33 cellular contexts compared by ENCODE assay signal in genomic region chr17:16211601-16212000, GRCh38. TPM values are rescaled to one million over a fixed set of nuclear protein-coding genes. Genes with fewer than 3 reads are reported as not detected.
DNase-seq lines count a peak whose midpoint lies in the region; ATAC-seq and TF ChIP-seq lines count a peak whose summit lies in the region.
"Had no signal": no experiment of that assay in that cellular context is flagged by ENCODE, and none has a peak within 500 bp of the region (broad histone marks: within the 10 kb centered on the region; RNA-seq: fewer than 3 reads in every experiment).

No MANE protein-coding gene starts in this region.

- POLR2A ChIA-PET in CD8-positive, alpha-beta T cell (lab: Charles Lee): no interaction called here

- no peaks in the 10 kb centered on the region for H3K36me3 ChIP-seq in CD8-positive, alpha-beta T cell (ENCODE audit: insufficient read depth, low read length)
- H3K36me3 ChIP-seq in adipocyte (ENCODE audit: control insufficient read depth, insufficient read depth, low read length, severe bottlenecking): no peaks in the 10 kb centered on the region
- H3K36me3 ChIP-seq: spleen, upper lobe of left lung had no signal

- ATAC-seq in CD8-positive, alpha-beta T cell: no peak
- ATAC-seq in naive B cell (ENCODE audit: low read depth in 2 of 2): no peak
- no peak for ATAC-seq in left cardiac atrium
- ATAC-seq: PC-3, right cardiac atrium, Right ventricle myocardium inferior had no signal

- CTCF ChIA-PET in CD8-positive, alpha-beta T cell (lab: Charles Lee): no interaction called here

- no peaks in the 10 kb centered on the region for H3K27me3 Mint-ChIP-seq in CD8-positive, alpha-beta T cell (ENCODE audit: low read depth)
- H3K27me3 Mint-ChIP-seq in naive B cell: no peaks in the 10 kb centered on the region
- H3K27me3 Mint-ChIP-seq: activated CD4-positive, alpha-beta T cell treated with anti-CD3 and anti-CD28 coated beads, Interleukin-2, amount 10 ng/mL, durations not matched to agents 24 days and 14 days; dendritic cell treated with granulocyte-macrophage colony-stimulating factor and Interleukin-4, amounts not matched to agents 40 ng/mL and 50 ng/mL, for 4 days had no signal

- peaks cover 5% of the 10 kb centered on the region for H3K36me3 Mint-ChIP-seq in CD8-positive, alpha-beta T cell
- no peaks in the 10 kb centered on the region for H3K36me3 Mint-ChIP-seq in naive B cell

- no peak overlapping the region for H3K27ac ChIP-seq in CD8-positive, alpha-beta T cell (ENCODE audit: low read depth, low read length)
- H3K27ac ChIP-seq: parathyroid adenoma, spleen, upper lobe of left lung had no signal

- H3K9ac ChIP-seq in adipocyte (ENCODE audit: low read length): no peak overlapping the region
- H3K9ac ChIP-seq: parathyroid adenoma had no signal

- no peaks in the 10 kb centered on the region for H3K27me3 ChIP-seq in CD8-positive, alpha-beta T cell (ENCODE audit: insufficient read depth, low read length)
- no peaks in the 10 kb centered on the region for H3K27me3 ChIP-seq in adipocyte (replicated peaks; ENCODE audit: control insufficient read depth, insufficient read depth, low read length)
- H3K27me3 ChIP-seq: spleen, upper lobe of left lung had no signal

- no peak overlapping the region for H3K4me3 Mint-ChIP-seq in CD8-positive, alpha-beta T cell
- H3K4me3 Mint-ChIP-seq in naive B cell: peak overlapping the region in 1 of 8 donors; percentile 40
- H3K4me3 Mint-ChIP-seq: activated CD4-positive, alpha-beta T cell treated with anti-CD3 and anti-CD28 coated beads, Interleukin-2, amount 10 ng/mL, durations not matched to agents 24 days and 14 days; activated T-helper 1 cell treated with anti-CD3 and anti-CD28 coated beads, Interleukin-12 subunit alpha, Interleukin-12 subunit beta, Interleukin-2, Interleukin-4 antibody, amounts not matched to agents 30 ng/mL and 10 ng/mL and 1 ng/mL, durations not matched to agents 14 hours and 24 hours and 36 hours; dendritic cell treated with granulocyte-macrophage colony-stimulating factor and Interleukin-4, amounts not matched to agents 40 ng/mL and 50 ng/mL, for 4 days had no signal

- intact Hi-C loops in CD8-positive, alpha-beta T cell (cut with DNase I, micrococcal nuclease): loop anchor here in 1 of 2 experiments (10.0 kb wide), 1 partner anchor 323 kb away; no protein-coding TSS in a partner anchor
- intact Hi-C loops in left cardiac atrium (cut with DNase I): no loop called here

- DNase-seq in AG20443 (ENCODE audit: low spot score) (peak; percentile 20), adipocyte (ENCODE audit: low read depth) (peak; percentile 51), naive B cell (no peak), left cardiac atrium (no peak), NK-92 (lab: John Stamatoyannopoulos, UW; ENCODE audit: unreplicated experiment) (no peak), NCI-H1694 treated with DMSO at 0.1 percent for 48 hours (lab: John Stamatoyannopoulos, UW) (no peak)
- DNase-seq in CD8-positive, alpha-beta T cell: no peak
- DNase-seq: activated CD4-positive, alpha-beta T cell treated with anti-CD3 and anti-CD28 coated beads, Interleukin-2, amount 10 ng/mL, durations not matched to agents 24 days and 14 days; activated naive CD4-positive, alpha-beta T cell treated with anti-CD3 and anti-CD28 coated beads, Interleukin-2, amount 50 U/mL, for 16 hours; AML-193; aorta; caudate nucleus; DMS53; GF-D8; IMR-90; kidney; midbrain; NCI-H1092; NCI-H187; NCI-H2171; NCI-H510A treated with DMSO at 0.1 percent for 48 hours; nephron progenitor cell; NK-92 treated with Interleukin-12 subunit alpha and Interleukin-12 subunit beta, amount 100 ng/mL, for 24 hours; PC-3; right cardiac atrium; spleen; stimulated activated CD4-positive, alpha-beta T cell treated with anti-CD3 and anti-CD28 coated beads, Interleukin-4, amount 100 ng/mL, for 1 hour; T1000; upper lobe of left lung had no signal

- H3K4me3 ChIP-seq in CD8-positive, alpha-beta T cell (ENCODE audit: low read depth, low read length): no peak overlapping the region
- H3K4me3 ChIP-seq in adipocyte (ENCODE audit: low read length): no peak overlapping the region
- H3K4me3 ChIP-seq: spleen, upper lobe of left lung had no signal

- TF ChIP-seq CTCF in CD8-positive, alpha-beta T cell (IDR thresholded peaks at IDR 0.05): no peak

- no peaks in the 10 kb centered on the region for H3K9me3 ChIP-seq in CD8-positive, alpha-beta T cell (ENCODE audit: low read length)
- no peaks in the 10 kb centered on the region for H3K9me3 ChIP-seq in adipocyte (ENCODE audit: control insufficient read depth, low read length)
- H3K9me3 ChIP-seq: spleen, upper lobe of left lung had no signal

- no peaks in the 10 kb centered on the region for H3K9me3 Mint-ChIP-seq in CD8-positive, alpha-beta T cell
- no peaks in the 10 kb centered on the region for H3K9me3 Mint-ChIP-seq in naive B cell
- H3K9me3 Mint-ChIP-seq: activated CD4-positive, alpha-beta T cell treated with anti-CD3 and anti-CD28 coated beads, Interleukin-2, amount 10 ng/mL, durations not matched to agents 24 days and 14 days; activated T-helper 1 cell treated with anti-CD3 and anti-CD28 coated beads, Interleukin-12 subunit alpha, Interleukin-12 subunit beta, Interleukin-2, Interleukin-4 antibody, amounts not matched to agents 30 ng/mL and 10 ng/mL and 1 ng/mL, durations not matched to agents 14 hours and 24 hours and 36 hours; dendritic cell treated with granulocyte-macrophage colony-stimulating factor and Interleukin-4, amounts not matched to agents 40 ng/mL and 50 ng/mL, for 4 days had no signal

- peaks cover 47% of the 10 kb centered on the region for H3K4me1 Mint-ChIP-seq in CD8-positive, alpha-beta T cell (ENCODE audit: low read depth)
- H3K4me1 Mint-ChIP-seq in naive B cell: peaks cover 27 to 58% (median 37%) of the 10 kb centered on the region in 3 donors

- peak overlapping the region; percentile 57 for H3K27ac Mint-ChIP-seq in CD8-positive, alpha-beta T cell
- H3K27ac Mint-ChIP-seq in naive B cell: peak overlapping the region in 4 of 6 donors; percentile 28 to 82 (median 53)
- H3K27ac Mint-ChIP-seq: activated CD4-positive, alpha-beta T cell treated with anti-CD3 and anti-CD28 coated beads, Interleukin-2, amount 10 ng/mL, durations not matched to agents 24 days and 14 days; activated T-helper 1 cell treated with anti-CD3 and anti-CD28 coated beads, Interleukin-12 subunit alpha, Interleukin-12 subunit beta, Interleukin-2, Interleukin-4 antibody, amounts not matched to agents 30 ng/mL and 10 ng/mL and 1 ng/mL, durations not matched to agents 14 hours and 24 hours and 36 hours; dendritic cell treated with granulocyte-macrophage colony-stimulating factor and Interleukin-4, amounts not matched to agents 40 ng/mL and 50 ng/mL, for 4 days; nephron progenitor cell had no signal

- H3K4me1 ChIP-seq in CD8-positive, alpha-beta T cell (ENCODE audit: insufficient read depth, low read length): peaks cover 34% of the 10 kb centered on the region
- H3K4me1 ChIP-seq in adipocyte (ENCODE audit: control insufficient read depth, insufficient read depth, low read length): peaks cover 37% of the 10 kb centered on the region
- H3K4me1 ChIP-seq: parathyroid adenoma had no signal

RNA-seq across cellular contexts. Expression of gene NCOR1, which starts 3.7 kb away (rescaled TPM):
- total RNA-seq in CD8-positive, alpha-beta T cell: 100 to 1,000 TPM; 119 TPM
- polyA plus RNA-seq in naive B cell (ENCODE audit: low read depth in 6 of 6): 100 to 1,000 TPM in 1 of 6 donors, 10 to 100 TPM in 5; 65.6 to 181 (median 69.0) TPM
- total RNA-seq in left cardiac atrium: 10 to 100 TPM; 59.6 to 65.7 TPM

RNA-seq across cellular contexts. Expression of gene PIGL, which starts 5.4 kb away (rescaled TPM):
- 10 to 100 TPM; 36.7 to 40.9 TPM for total RNA-seq in CD8-positive, alpha-beta T cell
- polyA plus RNA-seq in naive B cell (ENCODE audit: low read depth in 6 of 6): 10 to 100 TPM in 3 of 6 donors, 1 to 10 TPM in 3; 7.1 to 16.1 (median 9.5) TPM
- total RNA-seq in left cardiac atrium: 10 to 100 TPM in 1 of 2 donors, 1 to 10 TPM in 1; 9.7 to 18.0 TPM

Comparison
In these comparisons a context has a peak if more than half of its experiments do, and no peak if none do; other contexts are left out.
1. DNase-seq: peak in AG20443 (single experiment) and adipocyte (single experiment); none in CD8-positive, alpha-beta T cell (0 of 7), naive B cell (single experiment), left cardiac atrium (single experiment), NK-92 (single experiment) and NCI-H1694 treated with DMSO at 0.1 percent for 48 hours (single experiment).